ENCODE assay signal across 8 cellular contexts in genomic region chr1:17439250-17440073, GRCh38. TPM values are rescaled to one million over a fixed set of nuclear protein-coding genes. Genes with fewer than 3 reads are reported as not detected.
DNase-seq lines count a peak whose midpoint lies in the region; ATAC-seq, FAIRE-seq and TF ChIP-seq lines count a peak whose summit lies in the region.

Gene RCC2, minus strand, starts transcription at chr1:17439677. Its CDS starts 1,163 bp downstream, at chr1:17438514.

- peak; percentile 44 to 79 for DNase-seq in A549 (ENCODE audit: low read depth in 1 of 2, low spot score in 1 of 2)
- DNase-seq in NCI-H748 treated with DMSO at 0.1 percent for 48 hours (lab: John Stamatoyannopoulos, UW), result peak; percentile 63
- DNase-seq in activated CD8-positive, alpha-beta T cell treated with anti-CD3 and anti-CD28 coated beads, Interleukin-2, amount 10 ng/mL, durations not matched to agents 7 days and 5 days, result peak; percentile 76
- peak; percentile 47 to 61 (median 51) for DNase-seq in effector memory CD8-positive, alpha-beta T cell
- peak; percentile 49 to 53 for DNase-seq in memory B cell (ENCODE audit: low spot score in 2 of 2)
- DNase-seq in stimulated activated CD8-positive, alpha-beta memory T cell treated with anti-CD3 and anti-CD28 coated beads, Interleukin-12 subunit alpha, Interleukin-12 subunit beta, amount 100 ng/mL, for 1 hour (ENCODE audit: low read depth), result peak; percentile 47

- WGBS in A549 (ENCODE audit: missing lambda C conversion rate), result 1% methylated on average over 28 of the region's 75 CpGs

- no peak for FAIRE-seq in A549 (lab: Jason Lieb, UNC)

- CTCF ChIA-PET in A549 (lab: Yijun Ruan, JAX), result interaction anchor here (0.6 to 2.8 kb wide), 11 partner anchors 8 to 450 kb away, joined by 3 to 11 read pairs (median 4); no protein-coding TSS in a partner anchor
- CTCF ChIA-PET in activated CD8-positive, alpha-beta T cell treated with anti-CD3 and anti-CD28 coated beads, Interleukin-2, amount 10 ng/mL, durations not matched to agents 7 days and 5 days (lab: Charles Lee), result interaction anchor here (0.7 to 1.0 kb wide), 3 partner anchors 12 to 17 kb away, joined by 3 to 4 read pairs (median 3); no protein-coding TSS in a partner anchor

- H3K4me1 Mint-ChIP-seq in activated CD8-positive, alpha-beta T cell treated with anti-CD3 and anti-CD28 coated beads, Interleukin-2, amount 10 ng/mL, durations not matched to agents 7 days and 5 days (ENCODE audit: low read depth), result peaks cover 54% of the 10 kb centered on the region
- peaks cover 24 to 36% of the 10 kb centered on the region in 2 donors for H3K4me1 Mint-ChIP-seq in effector memory CD8-positive, alpha-beta T cell (ENCODE audit: low read depth in 2 of 2)
- H3K4me1 Mint-ChIP-seq in memory B cell, result peaks cover 20% of the 10 kb centered on the region

- no peaks in the 10 kb centered on the region for H3K9me3 ChIP-seq in A549

- peak within 1 kb of the TSS; percentile 100 for H3K4me2 ChIP-seq in A549

- peak within 1 kb of the TSS; percentile 96 for H3K4me3 Mint-ChIP-seq in activated CD8-positive, alpha-beta T cell treated with anti-CD3 and anti-CD28 coated beads, Interleukin-2, amount 10 ng/mL, durations not matched to agents 7 days and 5 days
- peak within 1 kb of the TSS; percentile 95 to 96 for H3K4me3 Mint-ChIP-seq in effector memory CD8-positive, alpha-beta T cell
- peak within 1 kb of the TSS; percentile 96 for H3K4me3 Mint-ChIP-seq in memory B cell

- no peaks in the 10 kb centered on the region for H3K9me3 Mint-ChIP-seq in activated CD8-positive, alpha-beta T cell treated with anti-CD3 and anti-CD28 coated beads, Interleukin-2, amount 10 ng/mL, durations not matched to agents 7 days and 5 days (ENCODE audit: insufficient read depth)
- no peaks in the 10 kb centered on the region for H3K9me3 Mint-ChIP-seq in effector memory CD8-positive, alpha-beta T cell
- H3K9me3 Mint-ChIP-seq in memory B cell, result no peaks in the 10 kb centered on the region

- H3K27me3 Mint-ChIP-seq in activated CD8-positive, alpha-beta T cell treated with anti-CD3 and anti-CD28 coated beads, Interleukin-2, amount 10 ng/mL, durations not matched to agents 7 days and 5 days (ENCODE audit: low read depth), result no peaks in the 10 kb centered on the region
- peaks cover 0 to 8% of the 10 kb centered on the region in 2 donors for H3K27me3 Mint-ChIP-seq in effector memory CD8-positive, alpha-beta T cell
- H3K27me3 Mint-ChIP-seq in memory B cell, result peaks cover 4% of the 10 kb centered on the region

- peak; percentile 48 for TF ChIP-seq CTCF in A549 (IDR thresholded peaks at IDR 0.05)

- H3K27ac Mint-ChIP-seq in activated CD8-positive, alpha-beta T cell treated with anti-CD3 and anti-CD28 coated beads, Interleukin-2, amount 10 ng/mL, durations not matched to agents 7 days and 5 days, result peak within 1 kb of the TSS; percentile 95
- H3K27ac Mint-ChIP-seq in effector memory CD8-positive, alpha-beta T cell, result peak within 1 kb of the TSS; percentile 97
- H3K27ac Mint-ChIP-seq in memory B cell, result peak within 1 kb of the TSS; percentile 91

- H3K27ac ChIP-seq in A549, result peak within 1 kb of the TSS; percentile 97 to 99

- POLR2A ChIA-PET in A549 (lab: Yijun Ruan, JAX), result interaction anchor here (0.5 to 1.9 kb wide), 7 partner anchors 13 to 1612 kb away, joined by 3 to 10 read pairs (median 3); no protein-coding TSS in a partner anchor
- POLR2A ChIA-PET in activated CD8-positive, alpha-beta T cell treated with anti-CD3 and anti-CD28 coated beads, Interleukin-2, amount 10 ng/mL, durations not matched to agents 7 days and 5 days (lab: Charles Lee), result interaction anchor here (1.0 to 1.4 kb wide), 3 partner anchors 13 to 386 kb away, joined by 3 to 4 read pairs (median 3); partner anchors contain the start of gene SDHB

- H3K4me1 ChIP-seq in A549, result peaks cover 51% of the 10 kb centered on the region

- no peak for TF ChIP-seq RAD21 in A549 (conservative IDR thresholded peaks at IDR 0.05 in 1 of 2, IDR thresholded peaks at IDR 0.05 in 1 of 2)

- H3K36me3 Mint-ChIP-seq in activated CD8-positive, alpha-beta T cell treated with anti-CD3 and anti-CD28 coated beads, Interleukin-2, amount 10 ng/mL, durations not matched to agents 7 days and 5 days (ENCODE audit: low read depth), result peaks cover 28% of the 10 kb centered on the region
- H3K36me3 Mint-ChIP-seq in effector memory CD8-positive, alpha-beta T cell (ENCODE audit: insufficient read depth), result peaks cover 38% of the 10 kb centered on the region
- H3K36me3 Mint-ChIP-seq in memory B cell, result peaks cover 2% of the 10 kb centered on the region

- peak; percentile 57 for TF ChIP-seq POLR2A in A549 (IDR thresholded peaks at IDR 0.05; ENCODE audit: low read length)

- ATAC-seq in A549 (peak; percentile 62 to 65), GM18519 (IDR thresholded peaks at IDR 0.05; ENCODE audit: low FRiP score, unreplicated experiment) (peak; percentile 29), HG03442 (IDR thresholded peaks at IDR 0.05; ENCODE audit: unreplicated experiment) (peak; percentile 39), memory B cell (ENCODE audit: low read depth) (peak; percentile 73)
- ATAC-seq in activated CD8-positive, alpha-beta T cell treated with anti-CD3 and anti-CD28 coated beads, Interleukin-2, amount 10 ng/mL, durations not matched to agents 7 days and 5 days, result peak; percentile 78
- ATAC-seq in effector memory CD8-positive, alpha-beta T cell (replicated peaks), result peak; percentile 76

- TF ChIP-seq EP300 in A549 (IDR thresholded peaks at IDR 0.05), result no peak

- peak within 1 kb of the TSS; percentile 98 for H3K4me3 ChIP-seq in A549

TF ChIP-seq in A549, 52 proteins besides CTCF, POLR2A, EP300 and RAD21 (continues in another document):
- TF ChIP-seq BCL3 (IDR thresholded peaks at IDR 0.05), result 0 out of 3 replicates have a peak, but pooled peaks have one; percentile 16
- no peak for TF ChIP-seq MAFK (IDR thresholded peaks at IDR 0.05; ENCODE audit: partially characterized antibody)
- TF ChIP-seq HOXB5 (CRISPR knock-in tag; IDR thresholded peaks at IDR 0.05), result no peak
- no peak for TF ChIP-seq CEBPB (IDR thresholded peaks at IDR 0.05)
- TF ChIP-seq REST (IDR thresholded peaks at IDR 0.05), result no peak
- TF ChIP-seq HES2 (IDR thresholded peaks at IDR 0.05), result no peak
- no peak for TF ChIP-seq PBX3 (IDR thresholded peaks at IDR 0.05)
- TF ChIP-seq JUN (IDR thresholded peaks at IDR 0.05), result peak; percentile 31 to 51; a peak in 2 of 5 replicates
- TF ChIP-seq CBX2 (IDR thresholded peaks at IDR 0.05; ENCODE audit: borderline replicate concordance, low read depth), result no peak
- no peak for TF ChIP-seq SMC3 (IDR thresholded peaks at IDR 0.05)
- TF ChIP-seq GATA3 (IDR thresholded peaks at IDR 0.05; ENCODE audit: borderline replicate concordance), result no peak

RNA-seq across cellular contexts. Expression of gene RCC2, which starts in this region (rescaled TPM):
- polyA plus RNA-seq in A549 (2011; rRNA removed) (58.3 and 60.9 TPM in 2 replicates), A549 (2017; fragmentation: RNase III; extraction: RNeasy Plus Mini Kit Qiagen cat#74134 plus additional on column Dnase treatment) (82.5 to 90.0 TPM (median 84.7 TPM) in 3 replicates)
- 70.9 and 80.5 TPM in 2 replicates for polyA plus RNA-seq in A549 (2012; cell fraction: cytosol; rRNA removed)
- 167 and 206 TPM in 2 replicates for polyA plus RNA-seq in A549 (2012; cell fraction: nucleus; rRNA removed)
- polyA minus RNA-seq in A549 (2011; rRNA and poly(A)+ RNA removed), result 52.3 and 73.8 TPM in 2 replicates
- 100 to 1,000 TPM; 151 to 152 TPM for total RNA-seq in activated CD8-positive, alpha-beta T cell treated with anti-CD3 and anti-CD28 coated beads, Interleukin-2, amount 10 ng/mL, durations not matched to agents 7 days and 5 days

Comparison
In these comparisons a context has a peak if more than half of its experiments do, and no peak if none do; other contexts are left out.
1. Peak in every context shown above with its lines: DNase-seq, ATAC-seq, H3K4me3 ChIP-seq and H3K27ac ChIP-seq.